ENCODE assay signal across 2 cellular contexts in the genomic region with DNA sequence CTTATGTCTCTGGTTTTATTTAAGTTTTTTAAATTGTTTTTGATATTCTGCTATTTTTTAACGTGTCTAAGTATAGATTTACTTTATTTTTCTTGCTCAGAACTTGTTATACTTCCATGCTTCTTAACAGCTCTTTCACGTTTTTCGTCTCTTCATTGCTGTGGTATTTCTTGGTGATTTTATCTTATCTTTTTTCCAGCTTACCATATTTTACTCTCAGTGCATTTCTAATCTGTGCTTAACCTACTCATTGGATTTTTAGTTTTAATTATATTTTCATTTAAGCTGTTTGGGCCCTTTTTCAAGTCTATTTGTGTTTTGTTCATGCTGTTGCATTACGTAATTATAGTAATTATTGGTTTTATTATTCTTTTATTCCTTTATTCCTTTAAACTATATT.
A peak's percentile ranks its signal among the peaks of the same experiment; 100 is the strongest.
TF ChIP-seq lines count a peak whose summit lies in the region.

No MANE protein-coding gene starts in this region.

TF ChIP-seq in K562, 482 proteins besides CTCF, POLR2A, EP300 and RAD21 (continued from another document and continues in another):
- TF ChIP-seq, protein P1, sequence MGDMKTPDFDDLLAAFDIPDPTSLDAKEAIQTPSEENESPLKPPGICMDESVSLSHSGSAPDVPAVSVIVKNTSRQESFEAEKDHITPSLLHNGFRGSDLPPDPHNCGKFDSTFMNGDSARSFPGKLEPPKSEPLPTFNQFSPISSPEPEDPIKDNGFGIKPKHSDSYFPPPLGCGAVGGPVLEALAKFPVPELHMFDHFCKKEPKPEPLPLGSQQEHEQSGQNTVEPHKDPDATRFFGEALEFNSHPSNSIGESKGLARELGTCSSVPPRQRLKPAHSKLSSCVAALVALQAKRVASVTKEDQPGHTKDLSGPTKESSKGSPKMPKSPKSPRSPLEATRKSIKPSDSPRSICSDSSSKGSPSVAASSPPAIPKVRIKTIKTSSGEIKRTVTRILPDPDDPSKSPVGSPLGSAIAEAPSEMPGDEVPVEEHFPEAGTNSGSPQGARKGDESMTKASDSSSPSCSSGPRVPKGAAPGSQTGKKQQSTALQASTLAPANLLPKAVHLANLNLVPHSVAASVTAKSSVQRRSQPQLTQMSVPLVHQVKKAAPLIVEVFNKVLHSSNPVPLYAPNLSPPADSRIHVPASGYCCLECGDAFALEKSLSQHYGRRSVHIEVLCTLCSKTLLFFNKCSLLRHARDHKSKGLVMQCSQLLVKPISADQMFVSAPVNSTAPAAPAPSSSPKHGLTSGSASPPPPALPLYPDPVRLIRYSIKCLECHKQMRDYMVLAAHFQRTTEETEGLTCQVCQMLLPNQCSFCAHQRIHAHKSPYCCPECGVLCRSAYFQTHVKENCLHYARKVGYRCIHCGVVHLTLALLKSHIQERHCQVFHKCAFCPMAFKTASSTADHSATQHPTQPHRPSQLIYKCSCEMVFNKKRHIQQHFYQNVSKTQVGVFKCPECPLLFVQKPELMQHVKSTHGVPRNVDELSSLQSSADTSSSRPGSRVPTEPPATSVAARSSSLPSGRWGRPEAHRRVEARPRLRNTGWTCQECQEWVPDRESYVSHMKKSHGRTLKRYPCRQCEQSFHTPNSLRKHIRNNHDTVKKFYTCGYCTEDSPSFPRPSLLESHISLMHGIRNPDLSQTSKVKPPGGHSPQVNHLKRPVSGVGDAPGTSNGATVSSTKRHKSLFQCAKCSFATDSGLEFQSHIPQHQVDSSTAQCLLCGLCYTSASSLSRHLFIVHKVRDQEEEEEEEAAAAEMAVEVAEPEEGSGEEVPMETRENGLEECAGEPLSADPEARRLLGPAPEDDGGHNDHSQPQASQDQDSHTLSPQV (IDR thresholded peaks at IDR 0.05) = no peak
- no peak for TF ChIP-seq HDAC6 (IDR thresholded peaks at IDR 0.05; ENCODE audit: low read depth, low read length)
- TF ChIP-seq MTA2 (IDR thresholded peaks at IDR 0.05; ENCODE audit: low read depth) = 0 out of 2 replicates have a peak, but pooled peaks have one; percentile 14
- TF ChIP-seq, protein P2, sequence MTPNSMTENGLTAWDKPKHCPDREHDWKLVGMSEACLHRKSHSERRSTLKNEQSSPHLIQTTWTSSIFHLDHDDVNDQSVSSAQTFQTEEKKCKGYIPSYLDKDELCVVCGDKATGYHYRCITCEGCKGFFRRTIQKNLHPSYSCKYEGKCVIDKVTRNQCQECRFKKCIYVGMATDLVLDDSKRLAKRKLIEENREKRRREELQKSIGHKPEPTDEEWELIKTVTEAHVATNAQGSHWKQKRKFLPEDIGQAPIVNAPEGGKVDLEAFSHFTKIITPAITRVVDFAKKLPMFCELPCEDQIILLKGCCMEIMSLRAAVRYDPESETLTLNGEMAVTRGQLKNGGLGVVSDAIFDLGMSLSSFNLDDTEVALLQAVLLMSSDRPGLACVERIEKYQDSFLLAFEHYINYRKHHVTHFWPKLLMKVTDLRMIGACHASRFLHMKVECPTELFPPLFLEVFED (CRISPR knock-in tag; conservative IDR thresholded peaks at IDR 0.05) = no peak
- TF ChIP-seq PHF20 (IDR thresholded peaks at IDR 0.05; ENCODE audit: partially characterized antibody) = no peak
- no peak for TF ChIP-seq ZNF124 (CRISPR knock-in tag; IDR thresholded peaks at IDR 0.05)
- TF ChIP-seq SREBF1 (IDR thresholded peaks at IDR 0.05; ENCODE audit: borderline replicate concordance, low read depth, low read length) = no peak
- no peak for TF ChIP-seq ZNF551 (CRISPR knock-in tag; IDR thresholded peaks at IDR 0.05)
- no peak for TF ChIP-seq ZNF253 (CRISPR knock-in tag; conservative IDR thresholded peaks at IDR 0.05)
- no peak for TF ChIP-seq BDP1 (IDR thresholded peaks at IDR 0.05; ENCODE audit: insufficient read depth, insufficient read length)
- peak; percentile 71 for TF ChIP-seq SMARCE1 (IDR thresholded peaks at IDR 0.05)
- peak; percentile 61; the same call in 1 of the 2 replicates for TF ChIP-seq TEAD4 (IDR thresholded peaks at IDR 0.05; ENCODE audit: low read length)
- no peak for TF ChIP-seq TEAD4 (CRISPR knock-in tag; IDR thresholded peaks at IDR 0.05; ENCODE audit: borderline replicate concordance)
- no peak for TF ChIP-seq RHOXF2B (CRISPR knock-in tag; conservative IDR thresholded peaks at IDR 0.05)
- TF ChIP-seq, protein P3, sequence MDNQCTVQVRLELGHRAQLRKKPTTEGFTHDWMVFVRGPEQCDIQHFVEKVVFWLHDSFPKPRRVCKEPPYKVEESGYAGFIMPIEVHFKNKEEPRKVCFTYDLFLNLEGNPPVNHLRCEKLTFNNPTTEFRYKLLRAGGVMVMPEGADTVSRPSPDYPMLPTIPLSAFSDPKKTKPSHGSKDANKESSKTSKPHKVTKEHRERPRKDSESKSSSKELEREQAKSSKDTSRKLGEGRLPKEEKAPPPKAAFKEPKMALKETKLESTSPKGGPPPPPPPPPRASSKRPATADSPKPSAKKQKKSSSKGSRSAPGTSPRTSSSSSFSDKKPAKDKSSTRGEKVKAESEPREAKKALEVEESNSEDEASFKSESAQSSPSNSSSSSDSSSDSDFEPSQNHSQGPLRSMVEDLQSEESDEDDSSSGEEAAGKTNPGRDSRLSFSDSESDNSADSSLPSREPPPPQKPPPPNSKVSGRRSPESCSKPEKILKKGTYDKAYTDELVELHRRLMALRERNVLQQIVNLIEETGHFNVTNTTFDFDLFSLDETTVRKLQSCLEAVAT (IDR thresholded peaks at IDR 0.05) = peak in 1 of 2 experiments; percentile 34; a peak in 1 of 4 replicates
- TF ChIP-seq, protein P4, sequence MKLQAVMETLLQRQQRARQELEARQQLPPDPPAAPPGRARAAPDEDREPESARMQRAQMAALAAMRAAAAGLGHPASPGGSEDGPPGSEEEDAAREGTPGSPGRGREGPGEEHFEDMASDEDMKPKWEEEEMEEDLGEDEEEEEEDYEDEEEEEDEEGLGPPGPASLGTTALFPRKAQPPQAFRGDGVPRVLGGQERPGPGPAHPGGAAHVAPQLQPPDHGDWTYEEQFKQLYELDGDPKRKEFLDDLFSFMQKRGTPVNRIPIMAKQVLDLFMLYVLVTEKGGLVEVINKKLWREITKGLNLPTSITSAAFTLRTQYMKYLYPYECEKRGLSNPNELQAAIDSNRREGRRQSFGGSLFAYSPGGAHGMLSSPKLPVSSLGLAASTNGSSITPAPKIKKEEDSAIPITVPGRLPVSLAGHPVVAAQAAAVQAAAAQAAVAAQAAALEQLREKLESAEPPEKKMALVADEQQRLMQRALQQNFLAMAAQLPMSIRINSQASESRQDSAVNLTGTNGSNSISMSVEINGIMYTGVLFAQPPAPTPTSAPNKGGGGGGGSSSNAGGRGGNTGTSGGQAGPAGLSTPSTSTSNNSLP (IDR thresholded peaks at IDR 0.05; ENCODE audit: borderline replicate concordance, low read depth, low read length) = no peak
- TF ChIP-seq FOXK2 (conservative IDR thresholded peaks at IDR 0.05 in 1 of 2, IDR thresholded peaks at IDR 0.05 in 1 of 2; ENCODE audit: low read depth in 2 of 2) = peak in 1 of 2 experiments; percentile 28; a peak in 1 of 4 replicates

TF ChIP-seq in WTC11, 78 proteins besides CTCF, POLR2A, EP300 and RAD21 (continued from another document):
- TF ChIP-seq, protein P5, sequence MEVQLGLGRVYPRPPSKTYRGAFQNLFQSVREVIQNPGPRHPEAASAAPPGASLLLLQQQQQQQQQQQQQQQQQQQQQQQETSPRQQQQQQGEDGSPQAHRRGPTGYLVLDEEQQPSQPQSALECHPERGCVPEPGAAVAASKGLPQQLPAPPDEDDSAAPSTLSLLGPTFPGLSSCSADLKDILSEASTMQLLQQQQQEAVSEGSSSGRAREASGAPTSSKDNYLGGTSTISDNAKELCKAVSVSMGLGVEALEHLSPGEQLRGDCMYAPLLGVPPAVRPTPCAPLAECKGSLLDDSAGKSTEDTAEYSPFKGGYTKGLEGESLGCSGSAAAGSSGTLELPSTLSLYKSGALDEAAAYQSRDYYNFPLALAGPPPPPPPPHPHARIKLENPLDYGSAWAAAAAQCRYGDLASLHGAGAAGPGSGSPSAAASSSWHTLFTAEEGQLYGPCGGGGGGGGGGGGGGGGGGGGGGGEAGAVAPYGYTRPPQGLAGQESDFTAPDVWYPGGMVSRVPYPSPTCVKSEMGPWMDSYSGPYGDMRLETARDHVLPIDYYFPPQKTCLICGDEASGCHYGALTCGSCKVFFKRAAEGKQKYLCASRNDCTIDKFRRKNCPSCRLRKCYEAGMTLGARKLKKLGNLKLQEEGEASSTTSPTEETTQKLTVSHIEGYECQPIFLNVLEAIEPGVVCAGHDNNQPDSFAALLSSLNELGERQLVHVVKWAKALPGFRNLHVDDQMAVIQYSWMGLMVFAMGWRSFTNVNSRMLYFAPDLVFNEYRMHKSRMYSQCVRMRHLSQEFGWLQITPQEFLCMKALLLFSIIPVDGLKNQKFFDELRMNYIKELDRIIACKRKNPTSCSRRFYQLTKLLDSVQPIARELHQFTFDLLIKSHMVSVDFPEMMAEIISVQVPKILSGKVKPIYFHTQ (CRISPR knock-in tag; IDR thresholded peaks at IDR 0.05) = no peak
